8 cellular contexts compared by ENCODE assay signal in the genomic region with DNA sequence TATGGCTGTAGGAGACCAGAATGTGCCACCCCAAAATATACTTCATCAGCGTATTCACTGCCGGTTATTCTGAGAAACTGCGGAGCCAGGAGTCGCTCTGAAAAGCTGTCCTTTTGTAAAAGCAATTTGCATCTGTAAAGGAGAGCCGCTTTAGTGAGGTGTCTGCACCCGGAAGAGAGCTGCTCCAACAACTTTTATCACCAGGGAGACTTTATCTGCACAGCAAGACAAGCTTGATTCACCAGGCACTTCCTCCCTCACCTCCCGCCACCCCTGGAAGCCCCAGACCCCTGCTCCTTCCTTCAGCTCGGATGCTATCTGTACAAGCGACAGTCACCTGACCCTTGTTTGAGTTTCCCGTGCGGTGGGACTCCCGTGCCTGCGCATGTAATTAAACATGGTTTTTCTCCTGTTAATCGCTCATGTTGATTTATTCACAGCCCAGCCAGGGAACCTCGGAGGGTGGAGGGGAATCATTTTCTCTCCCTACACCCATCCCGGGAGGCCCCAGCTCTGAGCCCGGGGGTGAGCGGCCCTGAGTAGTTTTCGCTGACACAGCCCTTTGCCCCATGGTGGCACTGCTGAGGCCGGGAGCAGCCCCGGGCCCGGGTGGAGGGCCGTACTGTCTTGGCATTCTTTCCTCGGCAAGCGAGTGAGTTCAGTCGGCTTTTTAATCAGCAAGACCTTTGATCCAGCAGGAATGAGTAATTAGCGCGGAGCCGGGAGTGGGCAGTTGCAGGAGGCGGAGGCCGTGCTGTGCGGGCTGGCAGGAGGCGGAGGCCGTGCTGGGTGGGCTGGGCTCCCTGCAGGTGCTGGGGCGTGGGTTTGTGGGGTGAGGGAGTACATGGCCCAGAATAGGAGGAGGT.
DNase-seq lines count a peak whose midpoint lies in the region; ATAC-seq and TF ChIP-seq lines count a peak whose summit lies in the region.

No MANE protein-coding gene starts in this region.

- H3K36me3 ChIP-seq in IMR-90 (ENCODE audit: control insufficient read depth, insufficient read depth, low read length) = peaks cover 1% of the 10 kb centered on the region
- no peaks in the 10 kb centered on the region for H3K36me3 ChIP-seq in aorta (ENCODE audit: control insufficient read depth in 1 of 2, insufficient read depth in 2 of 2, low read length in 1 of 2)

- H3K27ac ChIP-seq in 22Rv1 = peak overlapping the region; percentile 33; the same call in 1 of the 2 replicates
- H3K27ac ChIP-seq in IMR-90 (ENCODE audit: insufficient read depth, low read length) = no peak overlapping the region
- no peak overlapping the region for H3K27ac ChIP-seq in aorta (ENCODE audit: low read depth in 1 of 2, low read length in 2 of 2)

- no peak overlapping the region for H2BK5ac ChIP-seq in IMR-90 (ENCODE audit: low read depth, low read length, poor library complexity, severe bottlenecking)

- TF ChIP-seq CTCF in 22Rv1 (IDR thresholded peaks at IDR 0.05) (peak; percentile 33), IMR-90 (conservative IDR thresholded peaks at IDR 0.05; ENCODE audit: low read depth, low read length) (no peak)

- no TSS peak for BruUV-seq in IMR-90 (replicated peaks; lab: Mats Ljungman, UMichigan)

- H2AFZ ChIP-seq in IMR-90 (replicated peaks; ENCODE audit: low read length, poor library complexity) = no peak overlapping the region

- H3K4me1 ChIP-seq in IMR-90 (ENCODE audit: control insufficient read depth, insufficient read depth, low read length) = peaks cover 7% of the 10 kb centered on the region; the same call in 1 of the 2 replicates
- no peaks in the 10 kb centered on the region for H3K4me1 ChIP-seq in aorta (ENCODE audit: control insufficient read depth in 1 of 2, insufficient read depth in 2 of 2, low read length in 2 of 2)

- no peak overlapping the region for H2BK20ac ChIP-seq in IMR-90 (ENCODE audit: low read depth, low read length)

- TF ChIP-seq RAD21 in IMR-90 (IDR thresholded peaks at IDR 0.05; ENCODE audit: low read length) = no peak

- POLR2A ChIA-PET in IMR-90 (lab: Charles Lee; ENCODE audit: unreplicated experiment) = no interaction called here

- no peak overlapping the region for H3K4ac ChIP-seq in IMR-90 (ENCODE audit: low read depth, low read length)

- no peak overlapping the region for H3K14ac ChIP-seq in IMR-90 (replicated peaks; ENCODE audit: low read depth, low read length)

- H3K56ac ChIP-seq in IMR-90 (ENCODE audit: extremely low read depth, insufficient read depth, low read length) = no peak overlapping the region

- no peak for ATAC-seq in IMR-90 (ENCODE audit: low read depth)
- ATAC-seq in memory B cell (ENCODE audit: low read depth) = no peak
- no peak for ATAC-seq in HG02884 (IDR thresholded peaks at IDR 0.05; ENCODE audit: unreplicated experiment)
- no peak for ATAC-seq in aorta (ENCODE audit: low FRiP score)
- no peak for ATAC-seq in HG02885 (IDR thresholded peaks at IDR 0.05; ENCODE audit: poor library complexity, unreplicated experiment)

- no peak for TF ChIP-seq POLR2A in IMR-90 (IDR thresholded peaks at IDR 0.05; ENCODE audit: low read depth, low read length)

- in situ Hi-C loops in IMR-90 (cut with MboI; ENCODE audit: low sequenced_read_pairs) = no loop called here

- peaks cover 8% of the 10 kb centered on the region for H3K4me1 Mint-ChIP-seq in memory B cell
- no peaks in the 10 kb centered on the region for H3K4me1 Mint-ChIP-seq in activated T-helper 1 cell treated with anti-CD3 and anti-CD28 coated beads, Interleukin-12 subunit alpha, Interleukin-12 subunit beta, Interleukin-2, Interleukin-4 antibody, amounts not matched to agents 30 ng/mL and 10 ng/mL and 1 ng/mL, durations not matched to agents 14 hours and 24 hours and 36 hours (ENCODE audit: low read depth)

- H4K91ac ChIP-seq in IMR-90 (ENCODE audit: insufficient read depth, low read depth, low read length) = no peak overlapping the region

- no peak overlapping the region for H4K8ac ChIP-seq in IMR-90 (ENCODE audit: low read depth in 2 of 2, low read length in 2 of 2)

- H3K4me2 ChIP-seq in IMR-90 (ENCODE audit: low read depth, low read length) = no peak overlapping the region

- peak overlapping the region; percentile 43 for H3K4me3 Mint-ChIP-seq in memory B cell
- H3K4me3 Mint-ChIP-seq in activated T-helper 1 cell treated with anti-CD3 and anti-CD28 coated beads, Interleukin-12 subunit alpha, Interleukin-12 subunit beta, Interleukin-2, Interleukin-4 antibody, amounts not matched to agents 30 ng/mL and 10 ng/mL and 1 ng/mL, durations not matched to agents 14 hours and 24 hours and 36 hours = no peak overlapping the region

- H4K5ac ChIP-seq in IMR-90 (ENCODE audit: low read depth, low read length) = no peak overlapping the region

- no peak overlapping the region for H2AK9ac ChIP-seq in IMR-90 (replicated peaks; ENCODE audit: low read depth, low read length, poor library complexity)

- dilution Hi-C loops in IMR-90 (cut with HindIII; ENCODE audit: low sequenced_read_pairs, unreplicated experiment) = no loop called here

- peaks cover 7% of the 10 kb centered on the region for H3K9me1 ChIP-seq in IMR-90 (ENCODE audit: insufficient read depth, low read length)

- no peak overlapping the region for H3K18ac ChIP-seq in IMR-90 (ENCODE audit: low read depth, low read length)

- H2AK5ac ChIP-seq in IMR-90 (ENCODE audit: low read depth, low read length) = no peak overlapping the region

- DNase-seq in IMR-90 (no peak), amniotic epithelial cell (ENCODE audit: low read depth) (peak; percentile 76), memory B cell (ENCODE audit: low spot score in 2 of 2) (no peak), aorta (no peak)
- DNase-seq in activated T-helper 1 cell treated with anti-CD3 and anti-CD28 coated beads, Interleukin-12 subunit alpha, Interleukin-12 subunit beta, Interleukin-2, Interleukin-4 antibody, amounts not matched to agents 30 ng/mL and 10 ng/mL and 1 ng/mL, durations not matched to agents 14 hours and 24 hours and 36 hours (ENCODE audit: low spot score) = no peak

- no peak overlapping the region for H2BK120ac ChIP-seq in IMR-90 (ENCODE audit: low read depth, low read length)

- H3K27ac Mint-ChIP-seq in memory B cell = no peak overlapping the region
- no peak overlapping the region for H3K27ac Mint-ChIP-seq in activated T-helper 1 cell treated with anti-CD3 and anti-CD28 coated beads, Interleukin-12 subunit alpha, Interleukin-12 subunit beta, Interleukin-2, Interleukin-4 antibody, amounts not matched to agents 30 ng/mL and 10 ng/mL and 1 ng/mL, durations not matched to agents 14 hours and 24 hours and 36 hours

- H3K9me3 ChIP-seq in IMR-90 (ENCODE audit: control insufficient read depth, insufficient read depth, low read length) (no peaks in the 10 kb centered on the region), aorta (ENCODE audit: control insufficient read depth, low read length) (no peaks in the 10 kb centered on the region)

- no peak overlapping the region for H3K9ac ChIP-seq in IMR-90 (ENCODE audit: low read depth, low read length)

- no peak overlapping the region for H3K23ac ChIP-seq in IMR-90 (ENCODE audit: low read depth, low read length)

- H4K20me1 ChIP-seq in IMR-90 (ENCODE audit: insufficient read depth, low read length) = peaks cover 80% of the 10 kb centered on the region

- H3K27me3 ChIP-seq in IMR-90 (ENCODE audit: control insufficient read depth, insufficient read depth, low read length) (no peaks in the 10 kb centered on the region), aorta (ENCODE audit: control insufficient read depth in 1 of 2, insufficient read depth in 2 of 2, low read length in 1 of 2) (no peaks in the 10 kb centered on the region)

- H2BK15ac ChIP-seq in IMR-90 (ENCODE audit: low read depth, low read length) = no peak overlapping the region

- H3K9me3 Mint-ChIP-seq in memory B cell = no peaks in the 10 kb centered on the region
- H3K9me3 Mint-ChIP-seq in activated T-helper 1 cell treated with anti-CD3 and anti-CD28 coated beads, Interleukin-12 subunit alpha, Interleukin-12 subunit beta, Interleukin-2, Interleukin-4 antibody, amounts not matched to agents 30 ng/mL and 10 ng/mL and 1 ng/mL, durations not matched to agents 14 hours and 24 hours and 36 hours = no peaks in the 10 kb centered on the region

- intact Hi-C loops in IMR-90 (cut with micrococcal nuclease) (no loop called here), aorta (cut with DNase I) (no loop called here)
- intact Hi-C loops in activated T-helper 1 cell treated with anti-CD3 and anti-CD28 coated beads, Interleukin-12 subunit alpha, Interleukin-12 subunit beta, Interleukin-2, Interleukin-4 antibody, amounts not matched to agents 30 ng/mL and 10 ng/mL and 1 ng/mL, durations not matched to agents 14 hours and 24 hours and 36 hours (cut with micrococcal nuclease) = no loop called here

- H3K79me1 ChIP-seq in IMR-90 (ENCODE audit: low read depth in 1 of 2, low read length in 2 of 2) = peaks cover 3 to 53% of the 10 kb centered on the region in 2 experiments

- no peak overlapping the region for H3K4me3 ChIP-seq in IMR-90 (ENCODE audit: insufficient read depth, low read depth, low read length)
- no peak overlapping the region for H3K4me3 ChIP-seq in aorta (ENCODE audit: low read length in 2 of 2)

- WGBS in IMR-90 (ENCODE audit: extremely low coverage in 2 of 2, insufficient read length in 1 of 2), 2 experiments = 82% methylated on average over 21 of the region's 35 CpGs; no CpG with 5 or more reads in 1 of the 2 experiments
- 70 to 80% methylated on average over 35 of the region's 35 CpGs for WGBS in aorta, 2 donors

- CTCF ChIA-PET in IMR-90 (lab: Yijun Ruan, JAX) = no interaction called here

- no peaks in the 10 kb centered on the region for H3K36me3 Mint-ChIP-seq in memory B cell
- H3K36me3 Mint-ChIP-seq in activated T-helper 1 cell treated with anti-CD3 and anti-CD28 coated beads, Interleukin-12 subunit alpha, Interleukin-12 subunit beta, Interleukin-2, Interleukin-4 antibody, amounts not matched to agents 30 ng/mL and 10 ng/mL and 1 ng/mL, durations not matched to agents 14 hours and 24 hours and 36 hours (ENCODE audit: low read depth) = no peaks in the 10 kb centered on the region

- peaks cover 35% of the 10 kb centered on the region for H3K27me3 Mint-ChIP-seq in memory B cell
- H3K27me3 Mint-ChIP-seq in activated T-helper 1 cell treated with anti-CD3 and anti-CD28 coated beads, Interleukin-12 subunit alpha, Interleukin-12 subunit beta, Interleukin-2, Interleukin-4 antibody, amounts not matched to agents 30 ng/mL and 10 ng/mL and 1 ng/mL, durations not matched to agents 14 hours and 24 hours and 36 hours (ENCODE audit: insufficient read depth) = peaks cover 10% of the 10 kb centered on the region

TF ChIP-seq in IMR-90, 13 proteins besides CTCF, POLR2A, EP300 and RAD21:
- TF ChIP-seq, protein P1, sequence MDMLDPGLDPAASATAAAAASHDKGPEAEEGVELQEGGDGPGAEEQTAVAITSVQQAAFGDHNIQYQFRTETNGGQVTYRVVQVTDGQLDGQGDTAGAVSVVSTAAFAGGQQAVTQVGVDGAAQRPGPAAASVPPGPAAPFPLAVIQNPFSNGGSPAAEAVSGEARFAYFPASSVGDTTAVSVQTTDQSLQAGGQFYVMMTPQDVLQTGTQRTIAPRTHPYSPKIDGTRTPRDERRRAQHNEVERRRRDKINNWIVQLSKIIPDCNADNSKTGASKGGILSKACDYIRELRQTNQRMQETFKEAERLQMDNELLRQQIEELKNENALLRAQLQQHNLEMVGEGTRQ (IDR thresholded peaks at IDR 0.05; ENCODE audit: low read depth, low read length) = no peak
- TF ChIP-seq MAFK (IDR thresholded peaks at IDR 0.05; ENCODE audit: low read depth, low read length) (peak; percentile 78), RCOR1 (IDR thresholded peaks at IDR 0.05; ENCODE audit: insufficient replicate concordance, low read length) (no peak)
